1 cellular context compared by ENCODE assay signal in genomic region chr5:63960646-63961045, GRCh38.
TF ChIP-seq lines count a peak whose summit lies in the region.

No MANE protein-coding gene starts in this region.

TF ChIP-seq in WTC11, 78 proteins besides CTCF, POLR2A, EP300 and RAD21 (continued from another document):
- TF ChIP-seq, protein P1, sequence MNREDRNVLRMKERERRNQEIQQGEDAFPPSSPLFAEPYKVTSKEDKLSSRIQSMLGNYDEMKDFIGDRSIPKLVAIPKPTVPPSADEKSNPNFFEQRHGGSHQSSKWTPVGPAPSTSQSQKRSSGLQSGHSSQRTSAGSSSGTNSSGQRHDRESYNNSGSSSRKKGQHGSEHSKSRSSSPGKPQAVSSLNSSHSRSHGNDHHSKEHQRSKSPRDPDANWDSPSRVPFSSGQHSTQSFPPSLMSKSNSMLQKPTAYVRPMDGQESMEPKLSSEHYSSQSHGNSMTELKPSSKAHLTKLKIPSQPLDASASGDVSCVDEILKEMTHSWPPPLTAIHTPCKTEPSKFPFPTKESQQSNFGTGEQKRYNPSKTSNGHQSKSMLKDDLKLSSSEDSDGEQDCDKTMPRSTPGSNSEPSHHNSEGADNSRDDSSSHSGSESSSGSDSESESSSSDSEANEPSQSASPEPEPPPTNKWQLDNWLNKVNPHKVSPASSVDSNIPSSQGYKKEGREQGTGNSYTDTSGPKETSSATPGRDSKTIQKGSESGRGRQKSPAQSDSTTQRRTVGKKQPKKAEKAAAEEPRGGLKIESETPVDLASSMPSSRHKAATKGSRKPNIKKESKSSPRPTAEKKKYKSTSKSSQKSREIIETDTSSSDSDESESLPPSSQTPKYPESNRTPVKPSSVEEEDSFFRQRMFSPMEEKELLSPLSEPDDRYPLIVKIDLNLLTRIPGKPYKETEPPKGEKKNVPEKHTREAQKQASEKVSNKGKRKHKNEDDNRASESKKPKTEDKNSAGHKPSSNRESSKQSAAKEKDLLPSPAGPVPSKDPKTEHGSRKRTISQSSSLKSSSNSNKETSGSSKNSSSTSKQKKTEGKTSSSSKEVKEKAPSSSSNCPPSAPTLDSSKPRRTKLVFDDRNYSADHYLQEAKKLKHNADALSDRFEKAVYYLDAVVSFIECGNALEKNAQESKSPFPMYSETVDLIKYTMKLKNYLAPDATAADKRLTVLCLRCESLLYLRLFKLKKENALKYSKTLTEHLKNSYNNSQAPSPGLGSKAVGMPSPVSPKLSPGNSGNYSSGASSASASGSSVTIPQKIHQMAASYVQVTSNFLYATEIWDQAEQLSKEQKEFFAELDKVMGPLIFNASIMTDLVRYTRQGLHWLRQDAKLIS (CRISPR knock-in tag; IDR thresholded peaks at IDR 0.05; ENCODE audit: borderline replicate concordance), result no peak
TF ChIP-seq in WTC11: peak in this region for 0.
